16 cellular contexts compared by ENCODE assay signal in genomic region chr2:99956232-99957030, GRCh38.
"Had no signal": no experiment of that assay in that cellular context is flagged by ENCODE, and none has a peak within 500 bp of the region (broad histone marks: within the 10 kb centered on the region; RNA-seq: fewer than 3 reads in every experiment).

No MANE protein-coding gene starts in this region.

- H3K36me3 Mint-ChIP-seq: stimulated activated effector memory CD8-positive, alpha-beta T cell treated with anti-CD3 and anti-CD28 coated beads, Interleukin-12 subunit alpha, Interleukin-12 subunit beta, amount 100 ng/mL, for 72 hours had no signal

- H3K27ac Mint-ChIP-seq: activated naive CD8-positive, alpha-beta T cell treated with anti-CD3 and anti-CD28 coated beads, Interleukin-2, amount 50 U/mL, for 24 hours; activated T-helper 17 cell treated with anti-CD3 and anti-CD28 coated beads, Interleukin-2, amount 50 U/mL, for 72 hours; effector memory CD8-positive, alpha-beta T cell; stimulated activated effector memory CD8-positive, alpha-beta T cell treated with anti-CD3 and anti-CD28 coated beads, Interleukin-12 subunit alpha, Interleukin-12 subunit beta, amount 100 ng/mL, for 72 hours; T-cell had no signal

- H3K9me3 ChIP-seq: neutrophil, transverse colon had no signal

- H3K27me3 Mint-ChIP-seq: activated naive CD8-positive, alpha-beta T cell treated with anti-CD3 and anti-CD28 coated beads, Interleukin-2, amount 50 U/mL, for 24 hours; activated T-helper 17 cell treated with anti-CD3 and anti-CD28 coated beads, Interleukin-2, amount 50 U/mL, for 72 hours; effector memory CD8-positive, alpha-beta T cell; T-cell had no signal

- H3K9me3 Mint-ChIP-seq: activated naive CD8-positive, alpha-beta T cell treated with anti-CD3 and anti-CD28 coated beads, Interleukin-2, amount 50 U/mL, for 24 hours; activated T-helper 17 cell treated with anti-CD3 and anti-CD28 coated beads, Interleukin-2, amount 50 U/mL, for 72 hours; effector memory CD8-positive, alpha-beta T cell; stimulated activated effector memory CD8-positive, alpha-beta T cell treated with anti-CD3 and anti-CD28 coated beads, Interleukin-12 subunit alpha, Interleukin-12 subunit beta, amount 100 ng/mL, for 72 hours; T-cell had no signal

- ATAC-seq: activated naive CD8-positive, alpha-beta T cell treated with anti-CD3 and anti-CD28 coated beads, Interleukin-2, amount 50 U/mL, for 24 hours; activated T-helper 17 cell treated with anti-CD3 and anti-CD28 coated beads, Interleukin-2, amount 50 U/mL, for 72 hours; effector memory CD8-positive, alpha-beta T cell; stimulated activated effector memory CD8-positive, alpha-beta T cell treated with anti-CD3 and anti-CD28 coated beads, Interleukin-12 subunit alpha, Interleukin-12 subunit beta, amount 100 ng/mL, for 72 hours; T-cell had no signal

- H3K4me3 Mint-ChIP-seq: activated naive CD8-positive, alpha-beta T cell treated with anti-CD3 and anti-CD28 coated beads, Interleukin-2, amount 50 U/mL, for 24 hours; activated T-helper 17 cell treated with anti-CD3 and anti-CD28 coated beads, Interleukin-2, amount 50 U/mL, for 72 hours; effector memory CD8-positive, alpha-beta T cell; stimulated activated effector memory CD8-positive, alpha-beta T cell treated with anti-CD3 and anti-CD28 coated beads, Interleukin-12 subunit alpha, Interleukin-12 subunit beta, amount 100 ng/mL, for 72 hours; T-cell had no signal

- H3K27ac ChIP-seq: neutrophil, transverse colon had no signal

- H3K36me3 ChIP-seq: neutrophil, transverse colon had no signal

- H3K4me1 ChIP-seq: transverse colon had no signal

- H3K27me3 ChIP-seq: neutrophil, transverse colon had no signal

- H3K4me3 ChIP-seq: transverse colon had no signal

- DNase-seq: activated CD4-positive, alpha-beta T cell treated with anti-CD3 and anti-CD28 coated beads for 1 hour; activated CD4-positive, alpha-beta T cell treated with anti-CD3 and anti-CD28 coated beads, Interleukin-2, amount 50 U/mL, for 48 hours; activated naive CD4-positive, alpha-beta T cell treated with Interleukin-2 at 50 U/mL for 16 hours; activated naive CD8-positive, alpha-beta T cell treated with anti-CD3 and anti-CD28 coated beads, Interleukin-2, amount 50 U/mL, for 24 hours; aorta; dermis blood vessel endothelial cell; effector memory CD8-positive, alpha-beta T cell; foreskin melanocyte; midbrain; retina; T-cell; T-helper 9 cell; transverse colon had no signal

- H3K4me1 Mint-ChIP-seq: activated naive CD8-positive, alpha-beta T cell treated with anti-CD3 and anti-CD28 coated beads, Interleukin-2, amount 50 U/mL, for 24 hours; activated T-helper 17 cell treated with anti-CD3 and anti-CD28 coated beads, Interleukin-2, amount 50 U/mL, for 72 hours; T-cell had no signal
